Comparison of ENCODE assay signal across 2 cellular contexts in genomic region chr11:123235687-123236261, GRCh38.
TF ChIP-seq lines count a peak whose summit lies in the region.

No MANE protein-coding gene starts in this region.

TF ChIP-seq in GM23338, 12 proteins besides CTCF, POLR2A, EP300 and RAD21:
- TF ChIP-seq STAT1 (IDR thresholded peaks at IDR 0.05; ENCODE audit: unreplicated experiment) (no peak), POLR2AphosphoS5 (IDR thresholded peaks at IDR 0.05; ENCODE audit: low read depth) (no peak), NANOG (IDR thresholded peaks at IDR 0.05; ENCODE audit: borderline replicate concordance) (no peak), ZNF331 (CRISPR knock-in tag; IDR thresholded peaks at IDR 0.05; ENCODE audit: low read depth) (no peak), EZH2 (IDR thresholded peaks at IDR 0.05; ENCODE audit: low read depth, unreplicated experiment) (no peak), CREB1 (CRISPR knock-in tag; IDR thresholded peaks at IDR 0.05; ENCODE audit: low read depth) (no peak), EZH2phosphoT487 (IDR thresholded peaks at IDR 0.05; ENCODE audit: unreplicated experiment) (no peak), JUNB (IDR thresholded peaks at IDR 0.05; ENCODE audit: unreplicated experiment) (no peak), ZNF114 (CRISPR knock-in tag; IDR thresholded peaks at IDR 0.05) (no peak)
- TF ChIP-seq, protein P1, sequence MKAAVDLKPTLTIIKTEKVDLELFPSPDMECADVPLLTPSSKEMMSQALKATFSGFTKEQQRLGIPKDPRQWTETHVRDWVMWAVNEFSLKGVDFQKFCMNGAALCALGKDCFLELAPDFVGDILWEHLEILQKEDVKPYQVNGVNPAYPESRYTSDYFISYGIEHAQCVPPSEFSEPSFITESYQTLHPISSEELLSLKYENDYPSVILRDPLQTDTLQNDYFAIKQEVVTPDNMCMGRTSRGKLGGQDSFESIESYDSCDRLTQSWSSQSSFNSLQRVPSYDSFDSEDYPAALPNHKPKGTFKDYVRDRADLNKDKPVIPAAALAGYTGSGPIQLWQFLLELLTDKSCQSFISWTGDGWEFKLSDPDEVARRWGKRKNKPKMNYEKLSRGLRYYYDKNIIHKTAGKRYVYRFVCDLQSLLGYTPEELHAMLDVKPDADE (IDR thresholded peaks at IDR 0.05) = no peak
- TF ChIP-seq, protein P2, sequence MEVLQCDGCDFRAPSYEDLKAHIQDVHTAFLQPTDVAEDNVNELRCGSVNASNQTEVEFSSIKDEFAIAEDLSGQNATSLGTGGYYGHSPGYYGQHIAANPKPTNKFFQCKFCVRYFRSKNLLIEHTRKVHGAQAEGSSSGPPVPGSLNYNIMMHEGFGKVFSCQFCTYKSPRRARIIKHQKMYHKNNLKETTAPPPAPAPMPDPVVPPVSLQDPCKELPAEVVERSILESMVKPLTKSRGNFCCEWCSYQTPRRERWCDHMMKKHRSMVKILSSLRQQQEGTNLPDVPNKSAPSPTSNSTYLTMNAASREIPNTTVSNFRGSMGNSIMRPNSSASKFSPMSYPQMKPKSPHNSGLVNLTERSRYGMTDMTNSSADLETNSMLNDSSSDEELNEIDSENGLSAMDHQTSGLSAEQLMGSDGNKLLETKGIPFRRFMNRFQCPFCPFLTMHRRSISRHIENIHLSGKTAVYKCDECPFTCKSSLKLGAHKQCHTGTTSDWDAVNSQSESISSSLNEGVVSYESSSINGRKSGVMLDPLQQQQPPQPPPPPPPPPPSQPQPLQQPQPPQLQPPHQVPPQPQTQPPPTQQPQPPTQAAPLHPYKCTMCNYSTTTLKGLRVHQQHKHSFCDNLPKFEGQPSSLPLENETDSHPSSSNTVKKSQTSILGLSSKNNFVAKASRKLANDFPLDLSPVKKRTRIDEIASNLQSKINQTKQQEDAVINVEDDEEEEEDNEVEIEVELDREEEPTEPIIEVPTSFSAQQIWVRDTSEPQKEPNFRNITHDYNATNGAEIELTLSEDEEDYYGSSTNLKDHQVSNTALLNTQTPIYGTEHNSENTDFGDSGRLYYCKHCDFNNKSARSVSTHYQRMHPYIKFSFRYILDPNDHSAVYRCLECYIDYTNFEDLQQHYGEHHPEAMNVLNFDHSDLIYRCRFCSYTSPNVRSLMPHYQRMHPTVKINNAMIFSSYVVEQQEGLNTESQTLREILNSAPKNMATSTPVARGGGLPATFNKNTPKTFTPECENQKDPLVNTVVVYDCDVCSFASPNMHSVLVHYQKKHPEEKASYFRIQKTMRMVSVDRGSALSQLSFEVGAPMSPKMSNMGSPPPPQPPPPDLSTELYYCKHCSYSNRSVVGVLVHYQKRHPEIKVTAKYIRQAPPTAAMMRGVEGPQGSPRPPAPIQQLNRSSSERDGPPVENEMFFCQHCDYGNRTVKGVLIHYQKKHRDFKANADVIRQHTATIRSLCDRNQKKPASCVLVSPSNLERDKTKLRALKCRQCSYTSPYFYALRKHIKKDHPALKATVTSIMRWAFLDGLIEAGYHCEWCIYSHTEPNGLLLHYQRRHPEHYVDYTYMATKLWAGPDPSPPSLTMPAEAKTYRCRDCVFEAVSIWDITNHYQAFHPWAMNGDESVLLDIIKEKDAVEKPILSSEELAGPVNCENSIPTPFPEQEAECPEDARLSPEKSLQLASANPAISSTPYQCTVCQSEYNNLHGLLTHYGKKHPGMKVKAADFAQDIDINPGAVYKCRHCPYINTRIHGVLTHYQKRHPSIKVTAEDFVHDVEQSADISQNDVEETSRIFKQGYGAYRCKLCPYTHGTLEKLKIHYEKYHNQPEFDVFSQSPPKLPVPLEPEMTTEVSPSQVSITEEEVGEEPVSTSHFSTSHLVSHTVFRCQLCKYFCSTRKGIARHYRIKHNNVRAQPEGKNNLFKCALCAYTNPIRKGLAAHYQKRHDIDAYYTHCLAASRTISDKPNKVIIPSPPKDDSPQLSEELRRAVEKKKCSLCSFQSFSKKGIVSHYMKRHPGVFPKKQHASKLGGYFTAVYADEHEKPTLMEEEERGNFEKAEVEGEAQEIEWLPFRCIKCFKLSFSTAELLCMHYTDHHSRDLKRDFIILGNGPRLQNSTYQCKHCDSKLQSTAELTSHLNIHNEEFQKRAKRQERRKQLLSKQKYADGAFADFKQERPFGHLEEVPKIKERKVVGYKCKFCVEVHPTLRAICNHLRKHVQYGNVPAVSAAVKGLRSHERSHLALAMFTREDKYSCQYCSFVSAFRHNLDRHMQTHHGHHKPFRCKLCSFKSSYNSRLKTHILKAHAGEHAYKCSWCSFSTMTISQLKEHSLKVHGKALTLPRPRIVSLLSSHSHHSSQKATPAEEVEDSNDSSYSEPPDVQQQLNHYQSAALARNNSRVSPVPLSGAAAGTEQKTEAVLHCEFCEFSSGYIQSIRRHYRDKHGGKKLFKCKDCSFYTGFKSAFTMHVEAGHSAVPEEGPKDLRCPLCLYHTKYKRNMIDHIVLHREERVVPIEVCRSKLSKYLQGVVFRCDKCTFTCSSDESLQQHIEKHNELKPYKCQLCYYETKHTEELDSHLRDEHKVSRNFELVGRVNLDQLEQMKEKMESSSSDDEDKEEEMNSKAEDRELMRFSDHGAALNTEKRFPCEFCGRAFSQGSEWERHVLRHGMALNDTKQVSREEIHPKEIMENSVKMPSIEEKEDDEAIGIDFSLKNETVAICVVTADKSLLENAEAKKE (CRISPR knock-in tag; IDR thresholded peaks at IDR 0.05) = no peak
- TF ChIP-seq, protein P3, sequence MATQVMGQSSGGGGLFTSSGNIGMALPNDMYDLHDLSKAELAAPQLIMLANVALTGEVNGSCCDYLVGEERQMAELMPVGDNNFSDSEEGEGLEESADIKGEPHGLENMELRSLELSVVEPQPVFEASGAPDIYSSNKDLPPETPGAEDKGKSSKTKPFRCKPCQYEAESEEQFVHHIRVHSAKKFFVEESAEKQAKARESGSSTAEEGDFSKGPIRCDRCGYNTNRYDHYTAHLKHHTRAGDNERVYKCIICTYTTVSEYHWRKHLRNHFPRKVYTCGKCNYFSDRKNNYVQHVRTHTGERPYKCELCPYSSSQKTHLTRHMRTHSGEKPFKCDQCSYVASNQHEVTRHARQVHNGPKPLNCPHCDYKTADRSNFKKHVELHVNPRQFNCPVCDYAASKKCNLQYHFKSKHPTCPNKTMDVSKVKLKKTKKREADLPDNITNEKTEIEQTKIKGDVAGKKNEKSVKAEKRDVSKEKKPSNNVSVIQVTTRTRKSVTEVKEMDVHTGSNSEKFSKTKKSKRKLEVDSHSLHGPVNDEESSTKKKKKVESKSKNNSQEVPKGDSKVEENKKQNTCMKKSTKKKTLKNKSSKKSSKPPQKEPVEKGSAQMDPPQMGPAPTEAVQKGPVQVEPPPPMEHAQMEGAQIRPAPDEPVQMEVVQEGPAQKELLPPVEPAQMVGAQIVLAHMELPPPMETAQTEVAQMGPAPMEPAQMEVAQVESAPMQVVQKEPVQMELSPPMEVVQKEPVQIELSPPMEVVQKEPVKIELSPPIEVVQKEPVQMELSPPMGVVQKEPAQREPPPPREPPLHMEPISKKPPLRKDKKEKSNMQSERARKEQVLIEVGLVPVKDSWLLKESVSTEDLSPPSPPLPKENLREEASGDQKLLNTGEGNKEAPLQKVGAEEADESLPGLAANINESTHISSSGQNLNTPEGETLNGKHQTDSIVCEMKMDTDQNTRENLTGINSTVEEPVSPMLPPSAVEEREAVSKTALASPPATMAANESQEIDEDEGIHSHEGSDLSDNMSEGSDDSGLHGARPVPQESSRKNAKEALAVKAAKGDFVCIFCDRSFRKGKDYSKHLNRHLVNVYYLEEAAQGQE (IDR thresholded peaks at IDR 0.05; ENCODE audit: unreplicated experiment) = no peak
TF ChIP-seq in GM23338: peak in this region for 0.

TF ChIP-seq in H1, 55 proteins besides CTCF, POLR2A, EP300 and RAD21:
- TF ChIP-seq TAF1 (IDR thresholded peaks at IDR 0.05; ENCODE audit: low read depth, low read length) (no peak), MAFK (IDR thresholded peaks at IDR 0.05; ENCODE audit: low read depth, low read length) (no peak), CHD1 (IDR thresholded peaks at IDR 0.05; ENCODE audit: low read depth, low read length) (no peak), CBX5 (IDR thresholded peaks at IDR 0.05; ENCODE audit: low read depth, low read length) (no peak), TEAD4 (IDR thresholded peaks at IDR 0.05; ENCODE audit: low read depth, low read length) (no peak), EGR1 (IDR thresholded peaks at IDR 0.05; ENCODE audit: borderline replicate concordance, low read depth, low read length) (no peak), GTF2F1 (IDR thresholded peaks at IDR 0.05; ENCODE audit: borderline replicate concordance, low read depth, low read length) (no peak), TAF7 (optimal IDR thresholded peaks at IDR 0.05; ENCODE audit: borderline replicate concordance, low read depth, low read length) (no peak), POLR2AphosphoS5 (IDR thresholded peaks at IDR 0.05; ENCODE audit: low read depth, low read length) (no peak), CHD7 (IDR thresholded peaks at IDR 0.05; ENCODE audit: insufficient replicate concordance, low read length) (no peak), JUND (IDR thresholded peaks at IDR 0.05; ENCODE audit: low read length) (no peak), CTBP2 (IDR thresholded peaks at IDR 0.05; ENCODE audit: borderline replicate concordance, insufficient read depth, insufficient read length, low read length) (no peak), KDM1A (IDR thresholded peaks at IDR 0.05; ENCODE audit: borderline replicate concordance, low read length) (no peak), SP1 (IDR thresholded peaks at IDR 0.05; ENCODE audit: low read depth, low read length) (no peak)
- TF ChIP-seq, protein P4, sequence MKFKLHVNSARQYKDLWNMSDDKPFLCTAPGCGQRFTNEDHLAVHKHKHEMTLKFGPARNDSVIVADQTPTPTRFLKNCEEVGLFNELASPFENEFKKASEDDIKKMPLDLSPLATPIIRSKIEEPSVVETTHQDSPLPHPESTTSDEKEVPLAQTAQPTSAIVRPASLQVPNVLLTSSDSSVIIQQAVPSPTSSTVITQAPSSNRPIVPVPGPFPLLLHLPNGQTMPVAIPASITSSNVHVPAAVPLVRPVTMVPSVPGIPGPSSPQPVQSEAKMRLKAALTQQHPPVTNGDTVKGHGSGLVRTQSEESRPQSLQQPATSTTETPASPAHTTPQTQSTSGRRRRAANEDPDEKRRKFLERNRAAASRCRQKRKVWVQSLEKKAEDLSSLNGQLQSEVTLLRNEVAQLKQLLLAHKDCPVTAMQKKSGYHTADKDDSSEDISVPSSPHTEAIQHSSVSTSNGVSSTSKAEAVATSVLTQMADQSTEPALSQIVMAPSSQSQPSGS (IDR thresholded peaks at IDR 0.05; ENCODE audit: low read length) = no peak
